ENCODE assay signal across 8 cellular contexts in the genomic region with DNA sequence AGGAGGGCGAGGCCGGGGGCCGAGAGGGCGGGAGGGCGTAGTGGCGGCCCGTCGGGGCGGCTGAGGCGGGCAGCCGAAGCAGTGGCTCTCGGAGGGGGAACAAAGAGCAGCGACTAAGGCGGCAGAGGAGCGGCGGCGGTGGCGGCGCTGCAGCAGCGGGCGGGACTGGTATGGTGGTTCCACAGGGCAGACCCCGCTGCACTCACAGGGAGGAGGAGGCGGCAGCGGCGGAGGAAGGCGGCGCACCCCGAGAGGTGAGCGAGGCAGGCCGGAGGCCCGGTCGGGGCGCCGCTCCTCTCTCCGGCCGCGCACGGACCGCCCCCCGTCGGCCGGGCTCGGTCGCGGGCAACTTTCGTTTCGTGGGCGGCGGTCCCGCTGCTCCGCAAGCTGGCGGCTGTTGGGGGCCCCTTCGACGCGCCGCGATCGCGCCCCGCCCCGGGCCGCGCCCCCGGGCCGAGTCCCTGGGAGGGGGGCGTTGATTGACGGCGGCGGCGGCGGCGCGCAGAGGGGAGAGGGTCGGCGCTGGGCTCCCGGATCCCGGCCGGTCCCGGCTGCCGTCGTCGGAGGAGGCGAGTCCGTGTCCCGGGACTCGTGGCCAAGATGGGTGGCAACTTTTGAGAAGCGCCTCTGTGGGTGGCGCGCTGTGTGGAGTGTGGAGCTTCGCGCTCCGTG. TPM values are rescaled to one million over a fixed set of nuclear protein-coding genes. Genes with fewer than 3 reads are reported as not detected.
DNase-seq lines count a peak whose midpoint lies in the region; ATAC-seq and TF ChIP-seq lines count a peak whose summit lies in the region.

No MANE protein-coding gene starts in this region.

- H3K9me3 ChIP-seq in spleen: no peaks in the 10 kb centered on the region

- H3K9me3 Mint-ChIP-seq in T-helper 1 cell treated with Interleukin-12 subunit alpha and Interleukin-12 subunit beta and Interleukin-4 antibody, amounts not matched to agents 30 μg/mL and 1 μg/mL, for 36 hours: peaks cover 3% of the 10 kb centered on the region

- TF ChIP-seq CTCF in AG09309 (IDR thresholded peaks at IDR 0.05; ENCODE audit: control insufficient read depth, insufficient read depth, low read depth, low read length, missing control alignments): no peak
- TF ChIP-seq CTCF in spleen (IDR thresholded peaks at IDR 0.05 in 8 of 11, conservative IDR thresholded peaks at IDR 0.05 in 3 of 11): peak in 1 of 11 experiments; percentile 4

- H3K36me3 ChIP-seq in spleen: peaks cover 0 to 22% (median 0%) of the 10 kb centered on the region in 6 donors

- intact Hi-C loops in spleen (cut with DNase I; ENCODE audit: low total_unique reads): no loop called here

- H3K27ac Mint-ChIP-seq in T-helper 1 cell treated with Interleukin-12 subunit alpha and Interleukin-12 subunit beta and Interleukin-4 antibody, amounts not matched to agents 30 μg/mL and 1 μg/mL, for 36 hours: peak overlapping the region; percentile 91

- peaks cover 23 to 60% (median 41%) of the 10 kb centered on the region in 6 donors for H3K4me1 ChIP-seq in spleen

- H3K27me3 ChIP-seq in spleen (replicated peaks in 1 of 7): no peaks in the 10 kb centered on the region

- H3K4me3 Mint-ChIP-seq in T-helper 1 cell treated with Interleukin-12 subunit alpha and Interleukin-12 subunit beta and Interleukin-4 antibody, amounts not matched to agents 30 μg/mL and 1 μg/mL, for 36 hours: peak overlapping the region; percentile 98

- H3K27ac ChIP-seq in spleen: peak overlapping the region; percentile 86 to 98 (median 94)

- H3K4me3 ChIP-seq in AG09309 (ENCODE audit: control insufficient read depth, low read depth, low read length) (peak overlapping the region; percentile 86), spleen (peak overlapping the region; percentile 91 to 100 (median 96))

- peaks cover 17% of the 10 kb centered on the region for H3K36me3 Mint-ChIP-seq in T-helper 1 cell treated with Interleukin-12 subunit alpha and Interleukin-12 subunit beta and Interleukin-4 antibody, amounts not matched to agents 30 μg/mL and 1 μg/mL, for 36 hours (ENCODE audit: low read depth)

- DNase-seq in AG09309 (ENCODE audit: low read depth) (no peak), T47D (ENCODE audit: low read depth in 1 of 2, low spot score in 1 of 2) (peak; percentile 42 to 62), inferior parietal cortex (ENCODE audit: extremely low spot score) (peak; percentile 26), spleen (peak; percentile 90), SIG-M5 treated with dmso at 0.1 percent for 504 hours (lab: John Stamatoyannopoulos, UW; ENCODE audit: unreplicated experiment) (no peak)

- ATAC-seq in GM18873 (IDR thresholded peaks at IDR 0.05; ENCODE audit: low FRiP score, unreplicated experiment) (peak; percentile 35), HG03103 (IDR thresholded peaks at IDR 0.05; ENCODE audit: low read depth, unreplicated experiment) (peak; percentile 31)

- WGBS in spleen, 5 donors: 0 to 1% (median 1%) methylated on average over 27 to 92 of the region's 92 CpGs

- in situ Hi-C loops in T47D (cut with HindIII; ENCODE audit: low pct_unique_long_range_greater_than_20kb, low sequenced_read_pairs): no loop called here

- H3K4me1 Mint-ChIP-seq in T-helper 1 cell treated with Interleukin-12 subunit alpha and Interleukin-12 subunit beta and Interleukin-4 antibody, amounts not matched to agents 30 μg/mL and 1 μg/mL, for 36 hours (ENCODE audit: low read depth): peaks cover 31% of the 10 kb centered on the region

- no peaks in the 10 kb centered on the region for H3K27me3 Mint-ChIP-seq in T-helper 1 cell treated with Interleukin-12 subunit alpha and Interleukin-12 subunit beta and Interleukin-4 antibody, amounts not matched to agents 30 μg/mL and 1 μg/mL, for 36 hours (ENCODE audit: low read depth)

- no peak for TF ChIP-seq POLR2A in spleen (IDR thresholded peaks at IDR 0.05)

RNA-seq across cellular contexts. Expression of a gene that starts 0.5 kb away (rescaled TPM):
- 10 to 100 TPM; 17.9 to 26.5 (median 24.7) TPM for total RNA-seq in spleen
- polyA plus RNA-seq in spleen: 1 to 10 TPM; 5.5 to 9.0 (median 6.0) TPM

Comparison
In these comparisons a context has a peak if more than half of its experiments do, and no peak if none do; other contexts are left out.
1. DNase-seq: peak in T47D (2 of 2), inferior parietal cortex (single experiment) and spleen (single experiment); none in AG09309 (single experiment) and SIG-M5 treated with dmso at 0.1 percent for 504 hours (single experiment).